Comparison of ENCODE assay signal across 1 cellular context in the genomic region with DNA sequence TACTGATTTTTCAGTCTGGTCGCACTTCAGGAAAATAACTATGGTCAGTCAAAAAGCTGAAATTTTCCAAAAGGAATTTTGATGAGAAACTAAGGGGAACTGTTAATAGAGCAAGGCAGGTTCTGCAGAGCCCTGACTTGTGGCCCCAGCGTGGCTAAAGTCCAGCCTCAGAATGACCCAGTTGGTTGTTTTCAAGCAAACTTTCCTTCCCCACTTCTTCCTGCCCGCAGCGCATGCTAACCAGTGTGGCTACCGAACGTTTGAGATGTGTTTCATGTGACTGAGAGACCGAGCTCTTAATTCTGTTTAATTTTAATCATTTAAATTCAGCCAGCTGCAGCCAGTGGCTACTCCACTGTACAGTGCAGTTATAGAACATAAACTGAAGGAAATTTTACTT.
TF ChIP-seq lines count a peak whose summit lies in the region.

No MANE protein-coding gene starts in this region.

TF ChIP-seq in GM23338, 12 proteins besides CTCF, POLR2A, EP300 and RAD21 (continued from another document):
- TF ChIP-seq, protein P1, sequence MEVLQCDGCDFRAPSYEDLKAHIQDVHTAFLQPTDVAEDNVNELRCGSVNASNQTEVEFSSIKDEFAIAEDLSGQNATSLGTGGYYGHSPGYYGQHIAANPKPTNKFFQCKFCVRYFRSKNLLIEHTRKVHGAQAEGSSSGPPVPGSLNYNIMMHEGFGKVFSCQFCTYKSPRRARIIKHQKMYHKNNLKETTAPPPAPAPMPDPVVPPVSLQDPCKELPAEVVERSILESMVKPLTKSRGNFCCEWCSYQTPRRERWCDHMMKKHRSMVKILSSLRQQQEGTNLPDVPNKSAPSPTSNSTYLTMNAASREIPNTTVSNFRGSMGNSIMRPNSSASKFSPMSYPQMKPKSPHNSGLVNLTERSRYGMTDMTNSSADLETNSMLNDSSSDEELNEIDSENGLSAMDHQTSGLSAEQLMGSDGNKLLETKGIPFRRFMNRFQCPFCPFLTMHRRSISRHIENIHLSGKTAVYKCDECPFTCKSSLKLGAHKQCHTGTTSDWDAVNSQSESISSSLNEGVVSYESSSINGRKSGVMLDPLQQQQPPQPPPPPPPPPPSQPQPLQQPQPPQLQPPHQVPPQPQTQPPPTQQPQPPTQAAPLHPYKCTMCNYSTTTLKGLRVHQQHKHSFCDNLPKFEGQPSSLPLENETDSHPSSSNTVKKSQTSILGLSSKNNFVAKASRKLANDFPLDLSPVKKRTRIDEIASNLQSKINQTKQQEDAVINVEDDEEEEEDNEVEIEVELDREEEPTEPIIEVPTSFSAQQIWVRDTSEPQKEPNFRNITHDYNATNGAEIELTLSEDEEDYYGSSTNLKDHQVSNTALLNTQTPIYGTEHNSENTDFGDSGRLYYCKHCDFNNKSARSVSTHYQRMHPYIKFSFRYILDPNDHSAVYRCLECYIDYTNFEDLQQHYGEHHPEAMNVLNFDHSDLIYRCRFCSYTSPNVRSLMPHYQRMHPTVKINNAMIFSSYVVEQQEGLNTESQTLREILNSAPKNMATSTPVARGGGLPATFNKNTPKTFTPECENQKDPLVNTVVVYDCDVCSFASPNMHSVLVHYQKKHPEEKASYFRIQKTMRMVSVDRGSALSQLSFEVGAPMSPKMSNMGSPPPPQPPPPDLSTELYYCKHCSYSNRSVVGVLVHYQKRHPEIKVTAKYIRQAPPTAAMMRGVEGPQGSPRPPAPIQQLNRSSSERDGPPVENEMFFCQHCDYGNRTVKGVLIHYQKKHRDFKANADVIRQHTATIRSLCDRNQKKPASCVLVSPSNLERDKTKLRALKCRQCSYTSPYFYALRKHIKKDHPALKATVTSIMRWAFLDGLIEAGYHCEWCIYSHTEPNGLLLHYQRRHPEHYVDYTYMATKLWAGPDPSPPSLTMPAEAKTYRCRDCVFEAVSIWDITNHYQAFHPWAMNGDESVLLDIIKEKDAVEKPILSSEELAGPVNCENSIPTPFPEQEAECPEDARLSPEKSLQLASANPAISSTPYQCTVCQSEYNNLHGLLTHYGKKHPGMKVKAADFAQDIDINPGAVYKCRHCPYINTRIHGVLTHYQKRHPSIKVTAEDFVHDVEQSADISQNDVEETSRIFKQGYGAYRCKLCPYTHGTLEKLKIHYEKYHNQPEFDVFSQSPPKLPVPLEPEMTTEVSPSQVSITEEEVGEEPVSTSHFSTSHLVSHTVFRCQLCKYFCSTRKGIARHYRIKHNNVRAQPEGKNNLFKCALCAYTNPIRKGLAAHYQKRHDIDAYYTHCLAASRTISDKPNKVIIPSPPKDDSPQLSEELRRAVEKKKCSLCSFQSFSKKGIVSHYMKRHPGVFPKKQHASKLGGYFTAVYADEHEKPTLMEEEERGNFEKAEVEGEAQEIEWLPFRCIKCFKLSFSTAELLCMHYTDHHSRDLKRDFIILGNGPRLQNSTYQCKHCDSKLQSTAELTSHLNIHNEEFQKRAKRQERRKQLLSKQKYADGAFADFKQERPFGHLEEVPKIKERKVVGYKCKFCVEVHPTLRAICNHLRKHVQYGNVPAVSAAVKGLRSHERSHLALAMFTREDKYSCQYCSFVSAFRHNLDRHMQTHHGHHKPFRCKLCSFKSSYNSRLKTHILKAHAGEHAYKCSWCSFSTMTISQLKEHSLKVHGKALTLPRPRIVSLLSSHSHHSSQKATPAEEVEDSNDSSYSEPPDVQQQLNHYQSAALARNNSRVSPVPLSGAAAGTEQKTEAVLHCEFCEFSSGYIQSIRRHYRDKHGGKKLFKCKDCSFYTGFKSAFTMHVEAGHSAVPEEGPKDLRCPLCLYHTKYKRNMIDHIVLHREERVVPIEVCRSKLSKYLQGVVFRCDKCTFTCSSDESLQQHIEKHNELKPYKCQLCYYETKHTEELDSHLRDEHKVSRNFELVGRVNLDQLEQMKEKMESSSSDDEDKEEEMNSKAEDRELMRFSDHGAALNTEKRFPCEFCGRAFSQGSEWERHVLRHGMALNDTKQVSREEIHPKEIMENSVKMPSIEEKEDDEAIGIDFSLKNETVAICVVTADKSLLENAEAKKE (CRISPR knock-in tag; IDR thresholded peaks at IDR 0.05), result no peak
- TF ChIP-seq REST (IDR thresholded peaks at IDR 0.05; ENCODE audit: unreplicated experiment) (no peak), EZH2phosphoT487 (IDR thresholded peaks at IDR 0.05; ENCODE audit: unreplicated experiment) (no peak)
- TF ChIP-seq, protein P2, sequence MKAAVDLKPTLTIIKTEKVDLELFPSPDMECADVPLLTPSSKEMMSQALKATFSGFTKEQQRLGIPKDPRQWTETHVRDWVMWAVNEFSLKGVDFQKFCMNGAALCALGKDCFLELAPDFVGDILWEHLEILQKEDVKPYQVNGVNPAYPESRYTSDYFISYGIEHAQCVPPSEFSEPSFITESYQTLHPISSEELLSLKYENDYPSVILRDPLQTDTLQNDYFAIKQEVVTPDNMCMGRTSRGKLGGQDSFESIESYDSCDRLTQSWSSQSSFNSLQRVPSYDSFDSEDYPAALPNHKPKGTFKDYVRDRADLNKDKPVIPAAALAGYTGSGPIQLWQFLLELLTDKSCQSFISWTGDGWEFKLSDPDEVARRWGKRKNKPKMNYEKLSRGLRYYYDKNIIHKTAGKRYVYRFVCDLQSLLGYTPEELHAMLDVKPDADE (IDR thresholded peaks at IDR 0.05), result no peak
